Comparison of ENCODE assay signal across 1 cellular context in genomic region chr16:68270353-68270752, GRCh38.
TF ChIP-seq lines count a peak whose summit lies in the region.

No MANE protein-coding gene starts in this region.

TF ChIP-seq in HepG2, 621 proteins besides CTCF, POLR2A, EP300 and RAD21:
- TF ChIP-seq SNAPC5 (CRISPR knock-in tag; IDR thresholded peaks at IDR 0.05; ENCODE audit: borderline replicate concordance) = no peak
